19 cellular contexts compared by ENCODE assay signal in the genomic region with DNA sequence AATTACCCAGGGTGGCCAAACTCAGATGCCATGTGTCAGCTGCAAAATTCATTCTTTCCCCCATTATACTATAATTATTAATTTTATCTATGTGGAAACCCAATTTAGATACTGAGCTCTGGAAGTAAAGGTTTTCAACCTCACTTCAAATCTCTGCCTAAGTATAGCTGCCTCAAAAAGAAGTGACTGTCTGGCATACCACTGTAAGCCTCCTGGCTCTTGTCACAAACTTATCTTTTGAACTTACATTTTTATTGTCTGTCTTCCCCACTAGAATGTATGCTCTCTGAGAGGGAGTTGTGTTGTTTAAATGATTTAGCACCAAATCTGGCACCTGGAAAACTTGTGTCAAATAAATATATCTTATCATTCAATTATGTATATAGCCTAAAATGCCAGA. TPM values are rescaled to one million over a fixed set of nuclear protein-coding genes. Genes with fewer than 3 reads are reported as not detected.
A peak's percentile ranks its signal among the peaks of the same experiment; 100 is the strongest.
DNase-seq lines count a peak whose midpoint lies in the region; ATAC-seq and TF ChIP-seq lines count a peak whose summit lies in the region.
"Had no signal": no experiment of that assay in that cellular context is flagged by ENCODE, and none has a peak within 500 bp of the region (broad histone marks: within the 10 kb centered on the region; RNA-seq: fewer than 3 reads in every experiment).

No MANE protein-coding gene starts in this region.

- H2AK5ac ChIP-seq in mesendoderm (ENCODE audit: low read length) (no peak overlapping the region), trophoblast cell (ENCODE audit: low read length) (no peak overlapping the region)

- H3K14ac ChIP-seq in trophoblast cell (ENCODE audit: low read length): no peak overlapping the region

- no peak overlapping the region for H3K9ac ChIP-seq in mesendoderm (ENCODE audit: low read length)
- no peak overlapping the region for H3K9ac ChIP-seq in trophoblast cell (ENCODE audit: low read length)
- H3K9ac ChIP-seq: BLaER1 had no signal

- no peak overlapping the region for H4K91ac ChIP-seq in trophoblast cell (ENCODE audit: low read depth, low read length)

- no peak overlapping the region for H2BK12ac ChIP-seq in trophoblast cell (ENCODE audit: low read length)

- no peak overlapping the region for H2AFZ ChIP-seq in trophoblast cell (ENCODE audit: insufficient read depth, low read length, poor library complexity)

- peak overlapping the region; percentile 21 for H3K27ac ChIP-seq in cardiac muscle cell
- H3K27ac ChIP-seq in right atrium auricular region: no peak overlapping the region
- H3K27ac ChIP-seq in mesendoderm (ENCODE audit: low read depth, low read length): no peak overlapping the region
- H3K27ac ChIP-seq in trophoblast cell (ENCODE audit: low read depth, low read length): peak overlapping the region; percentile 61
- H3K27ac ChIP-seq: 22Rv1, A549, BLaER1 had no signal

- H3K4me1 ChIP-seq in cardiac muscle cell (ENCODE audit: low read depth): peaks cover 21% of the 10 kb centered on the region
- H3K4me1 ChIP-seq in right atrium auricular region: no peaks in the 10 kb centered on the region
- peaks cover 13% of the 10 kb centered on the region for H3K4me1 ChIP-seq in mesendoderm (ENCODE audit: control insufficient read depth, low read depth, low read length)
- peaks cover 6 to 9% of the 10 kb centered on the region in 2 experiments for H3K4me1 ChIP-seq in trophoblast cell (ENCODE audit: control insufficient read depth in 1 of 2, insufficient read depth in 2 of 2, low read length in 2 of 2)
- H3K4me1 ChIP-seq: BE2C, BLaER1 had no signal

- no peak overlapping the region for H4K5ac ChIP-seq in mesendoderm (ENCODE audit: low read length)

- no peak overlapping the region for H4K12ac ChIP-seq in trophoblast cell (ENCODE audit: low read depth, low read length)

- H3K4ac ChIP-seq in mesendoderm (ENCODE audit: low read depth, low read length) (no peak overlapping the region), trophoblast cell (ENCODE audit: low read depth, low read length) (no peak overlapping the region)

- H3K79me1 ChIP-seq in mesendoderm (ENCODE audit: low read length) (no peaks in the 10 kb centered on the region), trophoblast cell (ENCODE audit: low read length) (peaks cover 7% of the 10 kb centered on the region)

- H2BK120ac ChIP-seq in mesendoderm (ENCODE audit: low read depth, low read length) (no peak overlapping the region), trophoblast cell (ENCODE audit: insufficient read depth, low read length, poor library complexity) (no peak overlapping the region)

- H3K18ac ChIP-seq in mesendoderm (ENCODE audit: low read length) (no peak overlapping the region), trophoblast cell (ENCODE audit: low read length) (no peak overlapping the region)

- no peak overlapping the region for H2BK15ac ChIP-seq in mesendoderm (replicated peaks; ENCODE audit: low read depth)

- H3K79me2 ChIP-seq in mesendoderm (ENCODE audit: control insufficient read depth, insufficient read depth, low read length): no peaks in the 10 kb centered on the region
- H3K79me2 ChIP-seq in trophoblast cell (ENCODE audit: control insufficient read depth, insufficient read depth, low read length, poor library complexity): no peaks in the 10 kb centered on the region

- H3K27me3 ChIP-seq in cardiac muscle cell (no peaks in the 10 kb centered on the region), right atrium auricular region (no peaks in the 10 kb centered on the region), mesendoderm (ENCODE audit: insufficient read depth, low read length, poor library complexity) (no peaks in the 10 kb centered on the region), trophoblast cell (ENCODE audit: insufficient read depth, low read length) (no peaks in the 10 kb centered on the region)
- H3K27me3 ChIP-seq: BE2C, BLaER1 had no signal

- H3K4me2 ChIP-seq in mesendoderm (ENCODE audit: low read length) (no peak overlapping the region), trophoblast cell (ENCODE audit: low read length) (no peak overlapping the region)
- H3K4me2 ChIP-seq: A549, BLaER1 had no signal

- H3K4me3 ChIP-seq in cardiac muscle cell (no peak overlapping the region), right atrium auricular region (no peak overlapping the region), mesendoderm (ENCODE audit: low read length) (no peak overlapping the region), trophoblast cell (ENCODE audit: low read depth, low read length) (no peak overlapping the region)
- H3K4me3 ChIP-seq: A549, BLaER1 had no signal

- ATAC-seq in GM19351 (IDR thresholded peaks at IDR 0.05; ENCODE audit: unreplicated experiment): no peak
- ATAC-seq: A549 had no signal

- H3K23ac ChIP-seq in mesendoderm (ENCODE audit: low read length) (no peak overlapping the region), trophoblast cell (ENCODE audit: low read length) (no peak overlapping the region)

- no peaks in the 10 kb centered on the region for H3K36me3 ChIP-seq in cardiac muscle cell
- H3K36me3 ChIP-seq in right atrium auricular region: no peaks in the 10 kb centered on the region
- H3K36me3 ChIP-seq in mesendoderm (ENCODE audit: control insufficient read depth, insufficient read depth, low read length): no peaks in the 10 kb centered on the region
- no peaks in the 10 kb centered on the region for H3K36me3 ChIP-seq in trophoblast cell (ENCODE audit: control insufficient read depth in 1 of 2, insufficient read depth in 2 of 2, low read length in 2 of 2)
- H3K36me3 ChIP-seq: BE2C, BLaER1 had no signal

- H4K8ac ChIP-seq in mesendoderm (ENCODE audit: low read depth, low read length) (no peak overlapping the region), trophoblast cell (ENCODE audit: low read depth, low read length) (no peak overlapping the region)

- TF ChIP-seq CTCF in cardiac muscle cell (IDR thresholded peaks at IDR 0.05; ENCODE audit: low read depth, low read length) (no peak), right atrium auricular region (IDR thresholded peaks at IDR 0.05) (no peak)

- H3K9me3 ChIP-seq in cardiac muscle cell (ENCODE audit: low read depth) (no peaks in the 10 kb centered on the region), right atrium auricular region (no peaks in the 10 kb centered on the region), trophoblast cell (ENCODE audit: insufficient read depth, low read depth, low read length) (no peaks in the 10 kb centered on the region)
- H3K9me3 ChIP-seq: A549, BE2C, BLaER1 had no signal

- DNase-seq in cardiac muscle cell (ENCODE audit: low read depth in 1 of 2, low spot score in 1 of 2) (no peak), right atrium auricular region (ENCODE audit: low spot score) (no peak), mesendoderm (peak; percentile 32), trophoblast cell (no peak), AG08395 (ENCODE audit: low spot score) (no peak), DMS114 treated with DMSO at 0.1 percent for 48 hours (lab: John Stamatoyannopoulos, UW; ENCODE audit: unreplicated experiment) (no peak)
- DNase-seq: BE2C; C1 segment of cervical spinal cord; CD4-positive, alpha-beta memory T cell; CD4-positive, CD25-positive, alpha-beta regulatory T cell; CD8-positive, alpha-beta memory T cell; COR-L47; DMS 273 treated with DMSO at 0.1 percent for 48 hours; DMS79 treated with DMSO at 0.1 percent for 48 hours; GF-D8 had no signal

- H2BK5ac ChIP-seq in mesendoderm (ENCODE audit: low read length) (no peak overlapping the region), trophoblast cell (ENCODE audit: low read depth, low read length, poor library complexity) (no peak overlapping the region)

- H3K56ac ChIP-seq in mesendoderm (ENCODE audit: low read length): no peak overlapping the region

RNA-seq across cellular contexts. Expression of a gene that starts 16.1 kb away (rescaled TPM):
- total RNA-seq in cardiac muscle cell (58.8 and 71.4 TPM in 2 replicates), right atrium auricular region (10 to 100 TPM in 1 of 2 donors, 1 to 10 TPM in 1; 7.6 to 19.7 TPM)
- 105 and 121 TPM in 2 replicates for polyA plus RNA-seq in cardiac muscle cell
- polyA plus RNA-seq in mesendoderm (2013, experiment 1 of 2): 3.9 TPM
- 3.8 TPM for polyA plus RNA-seq in mesendoderm (2013, experiment 2 of 2)
- 4.6 and 5.1 TPM in 2 replicates for polyA plus RNA-seq in trophoblast cell (2013)
- total RNA-seq: CD4-positive, alpha-beta memory T cell; CD8-positive, alpha-beta memory T cell had no signal
- polyA plus RNA-seq: CD4-positive, alpha-beta memory T cell had no signal

Comparison
In these comparisons a context has a peak if more than half of its experiments do, and no peak if none do; other contexts are left out.
1. H3K27ac ChIP-seq: peak in cardiac muscle cell (single experiment) and trophoblast cell (single experiment); none in right atrium auricular region (0 of 2) and mesendoderm (single experiment).